18 cellular contexts compared by ENCODE assay signal in genomic region chr10:130079614-130080460, GRCh38. TPM values are rescaled to one million over a fixed set of nuclear protein-coding genes. Genes with fewer than 3 reads are reported as not detected.
"Had no signal": no experiment of that assay in that cellular context is flagged by ENCODE, and none has a peak within 500 bp of the region (broad histone marks: within the 10 kb centered on the region; RNA-seq: fewer than 3 reads in every experiment).

No MANE protein-coding gene starts in this region.

- ATAC-seq: gastrocnemius medialis; heart right ventricle; left lobe of liver; natural killer cell; right cardiac atrium; stimulated activated effector memory CD8-positive, alpha-beta T cell treated with anti-CD3 and anti-CD28 coated beads, Interleukin-12 subunit alpha, Interleukin-12 subunit beta, amount 100 ng/mL, for 72 hours had no signal

- H3K27me3 ChIP-seq: esophagus squamous epithelium, gastrocnemius medialis, heart right ventricle, testis, tibial nerve had no signal

- H3K4me2 ChIP-seq: smooth muscle cell had no signal

- DNase-seq: effector memory CD4-positive, alpha-beta T cell; esophagus squamous epithelium; gastrocnemius medialis; heart right ventricle; hypothalamus; islet precursor cell; mammary epithelial cell; natural killer cell; right cardiac atrium; stimulated activated CD4-positive, alpha-beta T cell treated with anti-CD3 and anti-CD28 coated beads, Interleukin-2, amount 100 ng/mL, for 48 hours; stimulated activated CD8-positive, alpha-beta memory T cell treated with anti-CD3 and anti-CD28 coated beads, Interleukin-4, amount 100 ng/mL, for 48 hours; testis had no signal

- H3K9me3 ChIP-seq: gastrocnemius medialis, testis, tibial nerve had no signal

- H3K4me1 ChIP-seq: esophagus squamous epithelium, gastrocnemius medialis, heart right ventricle, testis, tibial nerve had no signal

- H3K27ac ChIP-seq: epithelial cell of prostate, esophagus squamous epithelium, gastrocnemius medialis, heart right ventricle, testis, tibial nerve had no signal

- FAIRE-seq: endometrium had no signal

- H3K36me3 ChIP-seq: gastrocnemius medialis had no signal

- H3K4me3 ChIP-seq: esophagus squamous epithelium, gastrocnemius medialis, heart right ventricle, smooth muscle cell, testis, tibial nerve had no signal

RNA-seq across cellular contexts. Expression of gene C10orf143, which starts 30.8 kb away (rescaled TPM):
- total RNA-seq: smooth muscle cell had no signal
